8 cellular contexts compared by ENCODE assay signal in genomic region chr7:138875794-138876193, GRCh38.
DNase-seq lines count a peak whose midpoint lies in the region; ATAC-seq and TF ChIP-seq lines count a peak whose summit lies in the region.

No MANE protein-coding gene starts in this region.

- H3K4me1 Mint-ChIP-seq in activated CD4-positive, alpha-beta T cell treated with anti-CD3 and anti-CD28 coated beads, Interleukin-2, amount 10 ng/mL, durations not matched to agents 24 days and 14 days: peaks cover 18% of the 10 kb centered on the region
- H3K4me1 Mint-ChIP-seq in WTC11: 0 out of 2 replicates have a peak, but pooled peaks cover 3% of the 10 kb centered on the region

- ATAC-seq in WTC11 (no peak), HG03378 (IDR thresholded peaks at IDR 0.05; ENCODE audit: unreplicated experiment) (no peak)

- H3K27ac ChIP-seq in HEK293 (ENCODE audit: extremely low read depth, low read depth, low read length): no peak overlapping the region

- peaks cover 0 to 19% of the 10 kb centered on the region in 2 experiments; a peak in 1 of 3 replicates for H3K36me3 ChIP-seq in HEK293 (ENCODE audit: control insufficient read depth in 2 of 2, insufficient read depth in 1 of 2, low read length in 2 of 2)

- peaks cover 10% of the 10 kb centered on the region for H3K27me3 Mint-ChIP-seq in activated CD4-positive, alpha-beta T cell treated with anti-CD3 and anti-CD28 coated beads, Interleukin-2, amount 10 ng/mL, durations not matched to agents 24 days and 14 days
- H3K27me3 Mint-ChIP-seq in WTC11 (ENCODE audit: low read depth): no peaks in the 10 kb centered on the region

- H3K4me1 ChIP-seq in HEK293 (ENCODE audit: control insufficient read depth, insufficient read depth, low read length): no peaks in the 10 kb centered on the region

- no peaks in the 10 kb centered on the region for H3K9me3 Mint-ChIP-seq in activated CD4-positive, alpha-beta T cell treated with anti-CD3 and anti-CD28 coated beads, Interleukin-2, amount 10 ng/mL, durations not matched to agents 24 days and 14 days
- no peaks in the 10 kb centered on the region for H3K9me3 Mint-ChIP-seq in WTC11

- intact Hi-C loops in activated CD4-positive, alpha-beta T cell treated with anti-CD3 and anti-CD28 coated beads, Interleukin-2, amount 10 ng/mL, durations not matched to agents 24 days and 14 days (cut with micrococcal nuclease): loop anchor here (1.0 to 10.0 kb wide), 3 partner anchors 28 to 871 kb away; partner anchors contain the start of gene CREB3L2

- H3K4me3 Mint-ChIP-seq in activated CD4-positive, alpha-beta T cell treated with anti-CD3 and anti-CD28 coated beads, Interleukin-2, amount 10 ng/mL, durations not matched to agents 24 days and 14 days: no peak overlapping the region
- H3K4me3 Mint-ChIP-seq in WTC11: no peak overlapping the region

- CTCF ChIA-PET in HEK293 (lab: Yijun Ruan, JAX): interaction anchor here (1.6 to 2.6 kb wide), 3 partner anchors 10 to 199 kb away, joined by 6 to 20 read pairs (median 16); no protein-coding TSS in a partner anchor
- CTCF ChIA-PET in WTC11 (lab: Charles Lee): no interaction called here

- POLR2A ChIA-PET in HEK293 (lab: Yijun Ruan, JAX): no interaction called here
- POLR2A ChIA-PET in WTC11 (lab: Charles Lee): no interaction called here

- no peak overlapping the region for H3K4me3 ChIP-seq in HEK293 (ENCODE audit: low read depth, low read length)
- H3K4me3 ChIP-seq in cardiac fibroblast (replicated peaks in 1 of 2; ENCODE audit: low read depth in 2 of 2, low read length in 2 of 2): no peak overlapping the region

- TF ChIP-seq CTCF in HEK293 (tag by site-specific recombination; IDR thresholded peaks at IDR 0.05) (no peak), cardiac fibroblast (IDR thresholded peaks at IDR 0.05; ENCODE audit: low read depth, low read length) (no peak), WTC11 (IDR thresholded peaks at IDR 0.05) (no peak)

- no peaks in the 10 kb centered on the region for H3K9me3 ChIP-seq in HEK293 (ENCODE audit: control insufficient read depth, insufficient read depth, low read depth, low read length)

- H3K36me3 Mint-ChIP-seq in activated CD4-positive, alpha-beta T cell treated with anti-CD3 and anti-CD28 coated beads, Interleukin-2, amount 10 ng/mL, durations not matched to agents 24 days and 14 days (ENCODE audit: low read depth): no peaks in the 10 kb centered on the region
- peaks cover 35% of the 10 kb centered on the region for H3K36me3 Mint-ChIP-seq in WTC11

- peak; percentile 92 for DNase-seq in activated CD4-positive, alpha-beta T cell treated with anti-CD3 and anti-CD28 coated beads, Interleukin-2, amount 10 ng/mL, durations not matched to agents 24 days and 14 days
- DNase-seq in cardiac fibroblast (ENCODE audit: low read depth in 2 of 2): peak; percentile 26 to 78
- peak; percentile 21 to 55 for DNase-seq in stimulated activated CD4-positive, alpha-beta T cell treated with anti-CD3 and anti-CD28 coated beads, Interleukin-4, amount 100 ng/mL, for 48 hours (ENCODE audit: low read depth in 2 of 2)
- no peak for DNase-seq in WTC11 (ENCODE audit: low spot score)
- DNase-seq in HT-29 (ENCODE audit: low spot score): no peak
- DNase-seq in foreskin melanocyte: no peak

- H3K27ac Mint-ChIP-seq in activated CD4-positive, alpha-beta T cell treated with anti-CD3 and anti-CD28 coated beads, Interleukin-2, amount 10 ng/mL, durations not matched to agents 24 days and 14 days: peak overlapping the region; percentile 46
- no peak overlapping the region for H3K27ac Mint-ChIP-seq in WTC11

TF ChIP-seq in HEK293, 187 proteins besides CTCF, POLR2A, EP300 and RAD21:
- TF ChIP-seq OSR2 (tag by site-specific recombination; IDR thresholded peaks at IDR 0.05) (peak; percentile 14; the same call in 1 of the 2 replicates), ZBTB20 (tag by site-specific recombination; IDR thresholded peaks at IDR 0.05) (no peak)
TF ChIP-seq in HEK293: peak in this region for 1.

TF ChIP-seq in WTC11, 78 proteins besides CTCF, POLR2A, EP300 and RAD21:
- TF ChIP-seq AR (CRISPR knock-in tag; IDR thresholded peaks at IDR 0.05) (no peak), ZBTB21 (CRISPR knock-in tag; IDR thresholded peaks at IDR 0.05; ENCODE audit: borderline replicate concordance) (no peak), MXD4 (CRISPR knock-in tag; IDR thresholded peaks at IDR 0.05; ENCODE audit: borderline replicate concordance) (no peak), SP1 (CRISPR knock-in tag; conservative IDR thresholded peaks at IDR 0.05) (no peak), ZNF219 (CRISPR knock-in tag; IDR thresholded peaks at IDR 0.05; ENCODE audit: borderline replicate concordance) (no peak)

Comparison
In these comparisons a context has a peak if more than half of its experiments do, and no peak if none do; other contexts are left out.
1. DNase-seq: peak in activated CD4-positive, alpha-beta T cell treated with anti-CD3 and anti-CD28 coated beads, Interleukin-2, amount 10 ng/mL, durations not matched to agents 24 days and 14 days (single experiment), cardiac fibroblast (2 of 2) and stimulated activated CD4-positive, alpha-beta T cell treated with anti-CD3 and anti-CD28 coated beads, Interleukin-4, amount 100 ng/mL, for 48 hours (2 of 2); none in WTC11 (single experiment), HT-29 (single experiment) and foreskin melanocyte (single experiment).